Comparison of ENCODE assay signal across 12 cellular contexts in genomic region chr17:31509805-31510177, GRCh38.
DNase-seq lines count a peak whose midpoint lies in the region; ATAC-seq and TF ChIP-seq lines count a peak whose summit lies in the region.
"Had no signal": no experiment of that assay in that cellular context is flagged by ENCODE, and none has a peak within 500 bp of the region (broad histone marks: within the 10 kb centered on the region; RNA-seq: fewer than 3 reads in every experiment).

No MANE protein-coding gene starts in this region.

- no peak overlapping the region for H2AFZ ChIP-seq in GM23338

- H3K9ac ChIP-seq in endodermal cell (ENCODE audit: extremely low read depth, low read length, poor library complexity, severe bottlenecking) (no peak overlapping the region), skeletal muscle tissue (ENCODE audit: low read depth in 1 of 3, low read length in 3 of 3) (peak overlapping the region in 1 of 3 donors; percentile 62)

- H3K27me3 Mint-ChIP-seq in GM23338 (ENCODE audit: insufficient read depth, low read depth, poor library complexity) (peaks cover 1% of the 10 kb centered on the region), T-helper 17 cell (no peaks in the 10 kb centered on the region), endodermal cell (ENCODE audit: insufficient read depth) (no peaks in the 10 kb centered on the region)

- no peak overlapping the region for H3K27ac ChIP-seq in GM23338 (ENCODE audit: low read depth)
- no peak overlapping the region for H3K27ac ChIP-seq in endodermal cell (ENCODE audit: low read depth, low read length)
- H3K27ac ChIP-seq in skeletal muscle tissue (ENCODE audit: low read depth, low read length): no peak overlapping the region
- H3K27ac ChIP-seq: HL-60 had no signal

- no peak for ATAC-seq in GM23338
- no peak for ATAC-seq in T-helper 17 cell
- ATAC-seq in HG03095 (IDR thresholded peaks at IDR 0.05; ENCODE audit: unreplicated experiment): no peak

- no peak overlapping the region for H3K4me2 ChIP-seq in GM23338

- DNase-seq in GM23338 (ENCODE audit: low spot score): no peak
- DNase-seq in T-helper 17 cell: no peak
- DNase-seq in endodermal cell: no peak
- no peak for DNase-seq in foreskin fibroblast
- no peak for DNase-seq in posterior vena cava (ENCODE audit: low spot score)
- DNase-seq in HCEC 1CT: no peak
- DNase-seq: cortex of kidney, mammary epithelial cell, NCI-H1417 had no signal

- H3K79me2 ChIP-seq in GM23338 (replicated peaks; ENCODE audit: insufficient read depth): peaks cover 51% of the 10 kb centered on the region

- no peaks in the 10 kb centered on the region for H3K9me3 Mint-ChIP-seq in GM23338
- no peaks in the 10 kb centered on the region for H3K9me3 Mint-ChIP-seq in endodermal cell

- H3K36me3 ChIP-seq in GM23338 (ENCODE audit: insufficient read depth): no peaks in the 10 kb centered on the region
- H3K36me3 ChIP-seq in endodermal cell (ENCODE audit: control insufficient read depth, insufficient read depth, low read length): no peaks in the 10 kb centered on the region
- H3K36me3 ChIP-seq in skeletal muscle tissue (ENCODE audit: control insufficient read depth in 3 of 3, insufficient read depth in 3 of 3, low read length in 3 of 3): no peaks in the 10 kb centered on the region

- H3K9me3 ChIP-seq in T-helper 17 cell (ENCODE audit: control insufficient read depth, low read length, poor library complexity, severe bottlenecking): no peaks in the 10 kb centered on the region
- H3K9me3 ChIP-seq in endodermal cell (ENCODE audit: control insufficient read depth, low read length): no peaks in the 10 kb centered on the region
- H3K9me3 ChIP-seq in skeletal muscle tissue (ENCODE audit: control insufficient read depth in 3 of 3, low read length in 3 of 3): no peaks in the 10 kb centered on the region

- H3K27ac Mint-ChIP-seq in GM23338 (0 out of 2 replicates have a peak overlapping the region, but pooled peaks have one; percentile 44), T-helper 17 cell (peak overlapping the region; percentile 97), endodermal cell (peak overlapping the region; percentile 48)

- H3K4me1 ChIP-seq in GM23338 (ENCODE audit: insufficient read depth): peaks cover 11% of the 10 kb centered on the region
- peaks cover 3% of the 10 kb centered on the region for H3K4me1 ChIP-seq in endodermal cell (ENCODE audit: control insufficient read depth, insufficient read depth, low read length)
- H3K4me1 ChIP-seq in skeletal muscle tissue (ENCODE audit: control insufficient read depth in 3 of 3, insufficient read depth in 3 of 3, low read length in 3 of 3): peaks cover 13 to 23% (median 18%) of the 10 kb centered on the region in 3 donors

- no peaks in the 10 kb centered on the region for H3K9me2 ChIP-seq in GM23338 (ENCODE audit: insufficient read depth)

- intact Hi-C loops in posterior vena cava (cut with DNase I): no loop called here

- H4K20me1 ChIP-seq in GM23338 (replicated peaks; ENCODE audit: insufficient read depth): peaks cover 3% of the 10 kb centered on the region; the same call in 1 of the 2 replicates

- no peak overlapping the region for H3K4me3 ChIP-seq in GM23338
- H3K4me3 ChIP-seq in endodermal cell (ENCODE audit: low read length): no peak overlapping the region
- peak overlapping the region in 2 of 3 donors; percentile 29 to 60 for H3K4me3 ChIP-seq in skeletal muscle tissue (ENCODE audit: low read length in 3 of 3)
- H3K4me3 ChIP-seq in foreskin fibroblast (ENCODE audit: low read depth in 1 of 2, low read length in 2 of 2): no peak overlapping the region

- H3K27me3 ChIP-seq in GM23338 (ENCODE audit: insufficient read depth) (no peaks in the 10 kb centered on the region), endodermal cell (ENCODE audit: control insufficient read depth, insufficient read depth, low read length, poor library complexity, severe bottlenecking) (no peaks in the 10 kb centered on the region), skeletal muscle tissue (ENCODE audit: control insufficient read depth in 3 of 3, insufficient read depth in 3 of 3, low read length in 3 of 3) (peaks cover 0 to 3% (median 0%) of the 10 kb centered on the region in 3 donors)

- peaks cover 16% of the 10 kb centered on the region for H3K4me1 Mint-ChIP-seq in GM23338
- H3K4me1 Mint-ChIP-seq in T-helper 17 cell: peaks cover 42% of the 10 kb centered on the region
- peaks cover 14% of the 10 kb centered on the region for H3K4me1 Mint-ChIP-seq in endodermal cell

- H3F3A ChIP-seq in GM23338 (replicated peaks; ENCODE audit: low read depth): peaks cover 1% of the 10 kb centered on the region

- TF ChIP-seq CTCF in GM23338 (conservative IDR thresholded peaks at IDR 0.05; ENCODE audit: low read depth in 2 of 2): no peak
- no peak for TF ChIP-seq CTCF in endodermal cell (conservative IDR thresholded peaks at IDR 0.05)
- TF ChIP-seq CTCF in foreskin fibroblast (IDR thresholded peaks at IDR 0.05; ENCODE audit: low read depth, low read length): no peak

- H3K36me3 Mint-ChIP-seq in GM23338 (ENCODE audit: low read depth) (no peaks in the 10 kb centered on the region), T-helper 17 cell (ENCODE audit: low read depth) (no peaks in the 10 kb centered on the region), endodermal cell (ENCODE audit: low read depth) (no peaks in the 10 kb centered on the region)

- H3K4me3 Mint-ChIP-seq in GM23338 (no peak overlapping the region), T-helper 17 cell (peak overlapping the region; percentile 95), endodermal cell (no peak overlapping the region)

- 96 to 100% methylated on average over 4 to 5 of the region's 5 CpGs for WGBS in endodermal cell (ENCODE audit: insufficient coverage in 1 of 2, insufficient read length in 1 of 2), 2 experiments

TF ChIP-seq in GM23338, 12 proteins besides CTCF, POLR2A, EP300 and RAD21:
- no peak for TF ChIP-seq ZNF462 (CRISPR knock-in tag; IDR thresholded peaks at IDR 0.05)

Comparison
In these comparisons a context has a peak if more than half of its experiments do, and no peak if none do; other contexts are left out.
1. H3K4me3 ChIP-seq: peak in skeletal muscle tissue (2 of 3); none in GM23338 (single experiment), endodermal cell (single experiment) and foreskin fibroblast (0 of 2).
2. H3K27ac Mint-ChIP-seq: peak in every context shown above with its lines; median percentile 97 in T-helper 17 cell; 48 in endodermal cell; 44 in GM23338.